1 cellular context compared by ENCODE assay signal in genomic region chr12:14366211-14366762, GRCh38.
TF ChIP-seq lines count a peak whose summit lies in the region.

No MANE protein-coding gene starts in this region.

TF ChIP-seq in GM23338, 12 proteins besides CTCF, POLR2A, EP300 and RAD21 (continued from another document):
- TF ChIP-seq, protein P1, sequence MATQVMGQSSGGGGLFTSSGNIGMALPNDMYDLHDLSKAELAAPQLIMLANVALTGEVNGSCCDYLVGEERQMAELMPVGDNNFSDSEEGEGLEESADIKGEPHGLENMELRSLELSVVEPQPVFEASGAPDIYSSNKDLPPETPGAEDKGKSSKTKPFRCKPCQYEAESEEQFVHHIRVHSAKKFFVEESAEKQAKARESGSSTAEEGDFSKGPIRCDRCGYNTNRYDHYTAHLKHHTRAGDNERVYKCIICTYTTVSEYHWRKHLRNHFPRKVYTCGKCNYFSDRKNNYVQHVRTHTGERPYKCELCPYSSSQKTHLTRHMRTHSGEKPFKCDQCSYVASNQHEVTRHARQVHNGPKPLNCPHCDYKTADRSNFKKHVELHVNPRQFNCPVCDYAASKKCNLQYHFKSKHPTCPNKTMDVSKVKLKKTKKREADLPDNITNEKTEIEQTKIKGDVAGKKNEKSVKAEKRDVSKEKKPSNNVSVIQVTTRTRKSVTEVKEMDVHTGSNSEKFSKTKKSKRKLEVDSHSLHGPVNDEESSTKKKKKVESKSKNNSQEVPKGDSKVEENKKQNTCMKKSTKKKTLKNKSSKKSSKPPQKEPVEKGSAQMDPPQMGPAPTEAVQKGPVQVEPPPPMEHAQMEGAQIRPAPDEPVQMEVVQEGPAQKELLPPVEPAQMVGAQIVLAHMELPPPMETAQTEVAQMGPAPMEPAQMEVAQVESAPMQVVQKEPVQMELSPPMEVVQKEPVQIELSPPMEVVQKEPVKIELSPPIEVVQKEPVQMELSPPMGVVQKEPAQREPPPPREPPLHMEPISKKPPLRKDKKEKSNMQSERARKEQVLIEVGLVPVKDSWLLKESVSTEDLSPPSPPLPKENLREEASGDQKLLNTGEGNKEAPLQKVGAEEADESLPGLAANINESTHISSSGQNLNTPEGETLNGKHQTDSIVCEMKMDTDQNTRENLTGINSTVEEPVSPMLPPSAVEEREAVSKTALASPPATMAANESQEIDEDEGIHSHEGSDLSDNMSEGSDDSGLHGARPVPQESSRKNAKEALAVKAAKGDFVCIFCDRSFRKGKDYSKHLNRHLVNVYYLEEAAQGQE (IDR thresholded peaks at IDR 0.05; ENCODE audit: unreplicated experiment): no peak
- TF ChIP-seq POLR2AphosphoS5 (IDR thresholded peaks at IDR 0.05; ENCODE audit: low read depth) (no peak), EZH2phosphoT487 (IDR thresholded peaks at IDR 0.05; ENCODE audit: unreplicated experiment) (no peak), ZNF331 (CRISPR knock-in tag; IDR thresholded peaks at IDR 0.05; ENCODE audit: low read depth) (no peak), ZNF114 (CRISPR knock-in tag; IDR thresholded peaks at IDR 0.05) (no peak), CREB1 (CRISPR knock-in tag; IDR thresholded peaks at IDR 0.05; ENCODE audit: low read depth) (no peak), JUNB (IDR thresholded peaks at IDR 0.05; ENCODE audit: unreplicated experiment) (no peak)
